ENCODE assay signal across 8 cellular contexts in the genomic region with DNA sequence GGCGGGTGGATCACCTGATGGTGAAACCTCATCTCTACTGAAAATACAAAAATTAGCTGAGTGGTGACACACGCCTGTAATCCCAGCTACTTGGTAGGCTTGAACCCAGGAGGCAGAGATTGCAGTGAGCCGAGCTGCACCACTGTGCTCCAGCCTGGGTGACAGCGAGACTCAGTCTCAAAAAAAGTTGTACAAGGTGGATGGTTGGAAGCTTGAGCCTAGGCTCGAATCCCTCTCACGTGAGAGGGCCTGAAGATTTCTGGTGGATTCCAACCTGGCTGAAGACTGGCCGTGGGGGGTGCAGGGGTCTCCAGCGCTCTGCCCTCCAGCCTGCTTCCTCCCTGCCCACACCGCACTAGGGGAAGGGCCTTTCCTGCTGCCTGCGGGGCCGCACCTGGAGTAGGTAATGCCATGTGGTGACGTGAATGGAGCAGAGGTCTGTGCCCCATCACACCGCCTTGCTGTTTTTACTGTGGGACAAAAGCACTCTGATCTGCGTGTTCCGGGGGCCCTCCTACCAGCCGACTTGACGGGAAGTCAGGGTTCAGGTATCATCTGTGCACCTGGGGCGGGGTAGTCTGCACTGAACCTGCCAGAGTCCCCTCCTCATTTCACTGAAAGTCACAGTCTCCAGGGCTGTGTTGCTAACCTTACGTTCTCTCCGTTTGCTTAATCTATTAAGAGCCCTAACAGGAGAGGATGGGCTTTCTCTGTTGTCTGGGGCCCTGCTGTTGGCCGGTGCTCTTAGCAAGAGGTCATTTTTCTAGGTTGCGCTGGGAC. TPM values are rescaled to one million over a fixed set of nuclear protein-coding genes. Genes with fewer than 3 reads are reported as not detected.
DNase-seq lines count a peak whose midpoint lies in the region; ATAC-seq, FAIRE-seq and TF ChIP-seq lines count a peak whose summit lies in the region.

No MANE protein-coding gene starts in this region.

- no peaks in the 10 kb centered on the region for H3K9me3 ChIP-seq in CD4-positive, alpha-beta memory T cell (ENCODE audit: control insufficient read depth in 1 of 2, low read length in 2 of 2)
- H3K9me3 ChIP-seq in MM.1S (replicated peaks; ENCODE audit: insufficient read depth, low read length) (no peaks in the 10 kb centered on the region), lower lobe of right lung (no peaks in the 10 kb centered on the region)

- peaks cover 56% of the 10 kb centered on the region for H3K4me1 ChIP-seq in CD4-positive, alpha-beta memory T cell (ENCODE audit: insufficient read depth, low read length)
- H3K4me1 ChIP-seq in MM.1S (ENCODE audit: low read length) (peaks cover 8% of the 10 kb centered on the region; the same call in 1 of the 2 replicates), lower lobe of right lung (peaks cover 55% of the 10 kb centered on the region)

- no peak overlapping the region for H3K27ac ChIP-seq in CD4-positive, alpha-beta memory T cell (ENCODE audit: low read depth, low read length)
- H3K27ac ChIP-seq in MM.1S (ENCODE audit: low read length): no peak overlapping the region
- H3K27ac ChIP-seq in lower lobe of right lung: no peak overlapping the region

- peaks cover 16% of the 10 kb centered on the region for H4K20me1 ChIP-seq in MM.1S (ENCODE audit: insufficient read depth, low read length)

- H3K4me3 ChIP-seq in CD4-positive, alpha-beta memory T cell (ENCODE audit: low read length in 2 of 2): no peak overlapping the region
- H3K4me3 ChIP-seq in MM.1S (ENCODE audit: low read length): no peak overlapping the region
- H3K4me3 ChIP-seq in lower lobe of right lung: no peak overlapping the region

- CTCF ChIA-PET in CD4-positive, alpha-beta memory T cell (lab: Charles Lee; ENCODE audit: partially characterized antibody): interaction anchor here (1.0 to 1.9 kb wide), 3 partner anchors 30 to 324 kb away, joined by 3 to 5 read pairs (median 4); no protein-coding TSS in a partner anchor

- H3K9me2 ChIP-seq in MM.1S (replicated peaks; ENCODE audit: insufficient read depth, low read length): no peaks in the 10 kb centered on the region

- H3K36me3 Mint-ChIP-seq in CD4-positive, alpha-beta memory T cell: peaks cover 25 to 49% of the 10 kb centered on the region in 2 donors

- no peak for DNase-seq in CD4-positive, alpha-beta memory T cell
- DNase-seq in HT1080 (ENCODE audit: low read depth) (peak; percentile 38), iPS DF 4.7 (ENCODE audit: extremely low read depth, low spot score) (peak; percentile 56), MM.1S (no peak), D721Med (ENCODE audit: insufficient read length, low spot score) (no peak), lower lobe of right lung (no peak), AG08396 (ENCODE audit: low spot score) (no peak)
- DNase-seq in activated CD4-positive, alpha-beta T cell treated with anti-CD3 and anti-CD28 coated beads, Interleukin-2, amount 50 U/mL, for 48 hours: peak; percentile 43 to 54

- peaks cover 31% of the 10 kb centered on the region for H3K36me3 ChIP-seq in CD4-positive, alpha-beta memory T cell (ENCODE audit: insufficient read depth, low read length)
- H3K36me3 ChIP-seq in MM.1S (replicated peaks; ENCODE audit: insufficient read depth, low read length) (no peaks in the 10 kb centered on the region), lower lobe of right lung (peaks cover 37% of the 10 kb centered on the region)

- POLR2A ChIA-PET in CD4-positive, alpha-beta memory T cell (lab: Charles Lee; ENCODE audit: partially characterized antibody): interaction anchor here (0.9 to 2.2 kb wide), 8 partner anchors 30 to 324 kb away, joined by 3 to 9 read pairs (median 3); a partner anchor contains a TSS

- peaks cover 31% of the 10 kb centered on the region for H3F3A ChIP-seq in MM.1S (ENCODE audit: insufficient read depth, low read length)

- H3K4me3 Mint-ChIP-seq in CD4-positive, alpha-beta memory T cell: peak overlapping the region in 7 of 8 donors; percentile 9 to 87 (median 59)

- TF ChIP-seq CTCF in MM.1S (IDR thresholded peaks at IDR 0.05; ENCODE audit: low read length): no peak
- TF ChIP-seq CTCF in D721Med (IDR thresholded peaks at IDR 0.05; ENCODE audit: insufficient read depth, missing control alignments): no peak
- no peak for TF ChIP-seq CTCF in lower lobe of right lung (IDR thresholded peaks at IDR 0.05)

- ATAC-seq in lower lobe of right lung: no peak

- H3K79me2 ChIP-seq in MM.1S (ENCODE audit: low read length): peaks cover 24% of the 10 kb centered on the region

- no peak overlapping the region for H2AFZ ChIP-seq in MM.1S (ENCODE audit: low read length)

- no peaks in the 10 kb centered on the region for H3K27me3 Mint-ChIP-seq in CD4-positive, alpha-beta memory T cell

- H3K27ac Mint-ChIP-seq in CD4-positive, alpha-beta memory T cell: peak overlapping the region; percentile 18 to 98 (median 73)

- peaks cover 0 to 5% (median 0%) of the 10 kb centered on the region in 8 donors for H3K9me3 Mint-ChIP-seq in CD4-positive, alpha-beta memory T cell

- intact Hi-C loops in CD4-positive, alpha-beta memory T cell (cut with micrococcal nuclease): loop anchor here (2.0 to 10.0 kb wide), 2 partner anchors 76 to 310 kb away; a partner anchor contains a TSS
- intact Hi-C loops in lower lobe of right lung (cut with DNase I): no loop called here

- H3K9ac ChIP-seq in MM.1S (ENCODE audit: low read length): no peak overlapping the region

- H3K4me1 Mint-ChIP-seq in CD4-positive, alpha-beta memory T cell: peaks cover 32 to 60% (median 45%) of the 10 kb centered on the region in 4 donors

- no peaks in the 10 kb centered on the region for H3K27me3 ChIP-seq in CD4-positive, alpha-beta memory T cell (ENCODE audit: insufficient read depth, low read length)
- H3K27me3 ChIP-seq in MM.1S (replicated peaks; ENCODE audit: insufficient read depth, low read length): no peaks in the 10 kb centered on the region
- H3K27me3 ChIP-seq in lower lobe of right lung (ENCODE audit: low read depth): peaks cover 3% of the 10 kb centered on the region

- FAIRE-seq in D721Med (lab: Jason Lieb, UNC): no peak

- no peak overlapping the region for H3K4me2 ChIP-seq in MM.1S (ENCODE audit: low read depth, low read length)

RNA-seq across cellular contexts. Expression of a gene that starts 4.2 kb away (rescaled TPM):
- total RNA-seq in CD4-positive, alpha-beta memory T cell: 1,000 to 10,000 TPM; 4,825 to 5,043 TPM
- 1,000 to 10,000 TPM; 4,119 to 5,642 TPM for polyA plus RNA-seq in CD4-positive, alpha-beta memory T cell
- 4,778 and 6,062 TPM in 2 replicates for total RNA-seq in HT1080 (2014; rRNA removed; shearing (Covaris generic))
- 7,134 and 7,194 TPM in 2 replicates for polyA plus RNA-seq in HT1080 (2015; cell fraction: cytosol; rRNA removed)
- polyA plus RNA-seq in HT1080 (2015; cell fraction: nucleus; rRNA removed): 2,253 and 2,304 TPM in 2 replicates
- total RNA-seq in lower lobe of right lung: 1,727 TPM

RNA-seq across cellular contexts. Expression of a gene that starts 10.9 kb away (rescaled TPM):
- total RNA-seq in CD4-positive, alpha-beta memory T cell: 1 to 10 TPM; 4.0 to 7.3 TPM
- polyA plus RNA-seq in CD4-positive, alpha-beta memory T cell: 1 to 10 TPM; 2.3 to 5.7 TPM
- total RNA-seq in HT1080 (2014; rRNA removed; shearing (Covaris generic)): 0.87 TPM in 1 of 2 replicates, not detected in the other
- 1.1 and 1.6 TPM in 2 replicates for polyA plus RNA-seq in HT1080 (2015; cell fraction: cytosol; rRNA removed)
- polyA plus RNA-seq in HT1080 (2015; cell fraction: nucleus; rRNA removed): 36.0 and 36.8 TPM in 2 replicates
- 0.35 TPM for total RNA-seq in lower lobe of right lung

RNA-seq across cellular contexts. Expression of a gene that starts 48.8 kb away (rescaled TPM):
- total RNA-seq in CD4-positive, alpha-beta memory T cell: not detected
- polyA plus RNA-seq in CD4-positive, alpha-beta memory T cell: not detected
- total RNA-seq in HT1080 (2014; rRNA removed; shearing (Covaris generic)): not detected in 2 replicates
- polyA plus RNA-seq in HT1080 (2015; cell fraction: cytosol; rRNA removed): not detected in 2 replicates
- not detected in 2 replicates for polyA plus RNA-seq in HT1080 (2015; cell fraction: nucleus; rRNA removed)
- total RNA-seq in lower lobe of right lung: 0.59 TPM

RNA-seq across cellular contexts. Expression of a gene that starts 56.5 kb away (rescaled TPM):
- total RNA-seq in CD4-positive, alpha-beta memory T cell: 100 to 1,000 TPM; 157 to 160 TPM
- 10 to 100 TPM; 46.4 to 48.5 TPM for polyA plus RNA-seq in CD4-positive, alpha-beta memory T cell
- 98.5 and 101 TPM in 2 replicates for total RNA-seq in HT1080 (2014; rRNA removed; shearing (Covaris generic))
- 48.6 and 93.7 TPM in 2 replicates for polyA plus RNA-seq in HT1080 (2015; cell fraction: cytosol; rRNA removed)
- 341 and 373 TPM in 2 replicates for polyA plus RNA-seq in HT1080 (2015; cell fraction: nucleus; rRNA removed)
- 98.8 TPM for total RNA-seq in lower lobe of right lung

Comparison
In these comparisons a context has a peak if more than half of its experiments do, and no peak if none do; other contexts are left out.
1. DNase-seq: peak in HT1080 (single experiment), activated CD4-positive, alpha-beta T cell treated with anti-CD3 and anti-CD28 coated beads, Interleukin-2, amount 50 U/mL, for 48 hours (2 of 2) and iPS DF 4.7 (single experiment); none in CD4-positive, alpha-beta memory T cell (0 of 5), MM.1S (single experiment), D721Med (single experiment), lower lobe of right lung (single experiment) and AG08396 (single experiment).